ENCODE assay signal across 9 cellular contexts in genomic region chr18:13376298-13376840, GRCh38.
DNase-seq lines count a peak whose midpoint lies in the region; ATAC-seq, FAIRE-seq and TF ChIP-seq lines count a peak whose summit lies in the region.
"Had no signal": no experiment of that assay in that cellular context is flagged by ENCODE, and none has a peak within 500 bp of the region (broad histone marks: within the 10 kb centered on the region; RNA-seq: fewer than 3 reads in every experiment).

No MANE protein-coding gene starts in this region.

- H3K4me3 ChIP-seq in coronary artery (no peak overlapping the region), GM23248 (no peak overlapping the region)

- ATAC-seq in stimulated activated effector memory CD8-positive, alpha-beta T cell treated with anti-CD3 and anti-CD28 coated beads, Interleukin-12 subunit alpha, Interleukin-12 subunit beta, amount 100 ng/mL, for 72 hours: peak; percentile 1
- ATAC-seq in HG02938 (IDR thresholded peaks at IDR 0.05; ENCODE audit: unreplicated experiment): no peak

- H3F3A ChIP-seq in GM23248 (ENCODE audit: insufficient read depth): no peaks in the 10 kb centered on the region

- no peaks in the 10 kb centered on the region for H4K20me1 ChIP-seq in GM23248 (ENCODE audit: insufficient read depth)

- H3K79me2 ChIP-seq in GM23248 (ENCODE audit: insufficient read depth): no peaks in the 10 kb centered on the region

- H3K36me3 Mint-ChIP-seq in stimulated activated effector memory CD8-positive, alpha-beta T cell treated with anti-CD3 and anti-CD28 coated beads, Interleukin-12 subunit alpha, Interleukin-12 subunit beta, amount 100 ng/mL, for 72 hours: peaks cover 7% of the 10 kb centered on the region

- no peak for TF ChIP-seq CTCF in coronary artery (IDR thresholded peaks at IDR 0.05)

- H3K9me3 Mint-ChIP-seq in stimulated activated effector memory CD8-positive, alpha-beta T cell treated with anti-CD3 and anti-CD28 coated beads, Interleukin-12 subunit alpha, Interleukin-12 subunit beta, amount 100 ng/mL, for 72 hours: no peaks in the 10 kb centered on the region
- H3K9me3 Mint-ChIP-seq: nephron progenitor cell had no signal

- H3K9me3 ChIP-seq in GM23248 (ENCODE audit: low read depth): no peaks in the 10 kb centered on the region

- WGBS in GM23248 (ENCODE audit: low coverage in 1 of 2, low lambda C conversion rate in 2 of 2, missing lambda C conversion rate in 2 of 2), 2 experiments: 92 to 93% methylated on average over 22 to 23 of the region's 23 CpGs

- no peak for FAIRE-seq in RCC 7860 (lab: Jason Lieb, UNC)

- no peaks in the 10 kb centered on the region for H3K27me3 ChIP-seq in GM23248 (replicated peaks; ENCODE audit: insufficient read depth)

- H2AFZ ChIP-seq in GM23248: no peak overlapping the region

- 0 out of 2 replicates have a peak, but pooled peaks cover 3% of the 10 kb centered on the region for H3K4me1 ChIP-seq in GM23248 (ENCODE audit: insufficient read depth)

- no peaks in the 10 kb centered on the region for H3K9me2 ChIP-seq in GM23248 (ENCODE audit: insufficient read depth)

- H3K27ac ChIP-seq in coronary artery (peak overlapping the region in 1 of 2 donors; percentile 29), GM23248 (no peak overlapping the region)

- no peak overlapping the region for H3K9ac ChIP-seq in GM23248

- no peak overlapping the region for H3K4me2 ChIP-seq in GM23248 (ENCODE audit: unreplicated experiment)

- in situ Hi-C loops in GM23248 (cut with MboI): no loop called here

- peak; percentile 86 for DNase-seq in RPMI7951 (ENCODE audit: low read depth)
- peak; percentile 34 for DNase-seq in activated T-cell treated with anti-CD3 and anti-CD28 coated beads for 4 hours
- peak; percentile 69 for DNase-seq in coronary artery (ENCODE audit: low spot score)
- no peak for DNase-seq in stimulated activated effector memory CD8-positive, alpha-beta T cell treated with anti-CD3 and anti-CD28 coated beads, Interleukin-12 subunit alpha, Interleukin-12 subunit beta, amount 100 ng/mL, for 72 hours (ENCODE audit: low spot score in 2 of 2)
- no peak for DNase-seq in T1000 (lab: John Stamatoyannopoulos, UW)
- DNase-seq in RCC 7860 (ENCODE audit: low spot score): no peak
- DNase-seq in GM23248: no peak
- DNase-seq: nephron progenitor cell had no signal

- peak overlapping the region; percentile 41 for H3K4me3 Mint-ChIP-seq in stimulated activated effector memory CD8-positive, alpha-beta T cell treated with anti-CD3 and anti-CD28 coated beads, Interleukin-12 subunit alpha, Interleukin-12 subunit beta, amount 100 ng/mL, for 72 hours
- H3K4me3 Mint-ChIP-seq: nephron progenitor cell had no signal

- no peaks in the 10 kb centered on the region for H3K36me3 ChIP-seq in GM23248 (ENCODE audit: low read depth)

- H3K4me1 Mint-ChIP-seq in stimulated activated effector memory CD8-positive, alpha-beta T cell treated with anti-CD3 and anti-CD28 coated beads, Interleukin-12 subunit alpha, Interleukin-12 subunit beta, amount 100 ng/mL, for 72 hours: peaks cover 54% of the 10 kb centered on the region

- H3K27ac Mint-ChIP-seq in stimulated activated effector memory CD8-positive, alpha-beta T cell treated with anti-CD3 and anti-CD28 coated beads, Interleukin-12 subunit alpha, Interleukin-12 subunit beta, amount 100 ng/mL, for 72 hours: peak overlapping the region; percentile 88
- H3K27ac Mint-ChIP-seq: nephron progenitor cell had no signal

Comparison
In these comparisons a context has a peak if more than half of its experiments do, and no peak if none do; other contexts are left out.
1. DNase-seq: peak in RPMI7951 (single experiment), activated T-cell treated with anti-CD3 and anti-CD28 coated beads for 4 hours (single experiment) and coronary artery (single experiment); none in stimulated activated effector memory CD8-positive, alpha-beta T cell treated with anti-CD3 and anti-CD28 coated beads, Interleukin-12 subunit alpha, Interleukin-12 subunit beta, amount 100 ng/mL, for 72 hours (0 of 2), T1000 (single experiment), RCC 7860 (single experiment) and GM23248 (single experiment).